ENCODE assay signal across 21 cellular contexts in genomic region chr2:144132357-144132756, GRCh38.
DNase-seq lines count a peak whose midpoint lies in the region; ATAC-seq, FAIRE-seq and TF ChIP-seq lines count a peak whose summit lies in the region.
"Had no signal": no experiment of that assay in that cellular context is flagged by ENCODE, and none has a peak within 500 bp of the region (broad histone marks: within the 10 kb centered on the region; RNA-seq: fewer than 3 reads in every experiment).

No MANE protein-coding gene starts in this region.

- no peak for TF ChIP-seq EP300 in HepG2 (IDR thresholded peaks at IDR 0.05; ENCODE audit: low read depth in 2 of 2, low read length in 2 of 2)
- TF ChIP-seq EP300 in HepG2 (CRISPR knock-in tag; IDR thresholded peaks at IDR 0.05; ENCODE audit: borderline replicate concordance): no peak

- TF ChIP-seq POLR2A in HepG2 (IDR thresholded peaks at IDR 0.05; ENCODE audit: insufficient read depth in 1 of 2, low read depth in 2 of 2, low read length in 2 of 2) (no peak), right lobe of liver (IDR thresholded peaks at IDR 0.05) (no peak), adrenal gland (IDR thresholded peaks at IDR 0.05) (no peak)

- H3K36me3 Mint-ChIP-seq in WTC11: no peaks in the 10 kb centered on the region
- H3K36me3 Mint-ChIP-seq in CD8-positive, alpha-beta memory T cell: peaks cover 4 to 16% (median 15%) of the 10 kb centered on the region in 3 donors

- intact Hi-C loops in HepG2 (cut with micrococcal nuclease; ENCODE audit: unreplicated experiment): no loop called here
- intact Hi-C loops in right lobe of liver (cut with DNase I): no loop called here
- intact Hi-C loops in adrenal gland (cut with DNase I): no loop called here

- ATAC-seq in HepG2 (no peak), right lobe of liver (no peak), WTC11 (no peak), HG02678 (IDR thresholded peaks at IDR 0.05; ENCODE audit: unreplicated experiment) (no peak)
- ATAC-seq: activated T-helper 17 cell treated with anti-CD3 and anti-CD28 coated beads, Interleukin-2, amount 50 U/mL, for 72 hours had no signal

- in situ Hi-C loops in HepG2 (cut with HindIII; ENCODE audit: extremely low pct_ligation_motif_present, low pct_unique_long_range_greater_than_20kb): no loop called here

- no peaks in the 10 kb centered on the region for H3K79me2 ChIP-seq in HepG2 (ENCODE audit: insufficient read depth, low read length)

- H3K27ac ChIP-seq in HepG2 (ENCODE audit: extremely low read length, insufficient read depth, low read length): no peak overlapping the region
- H3K27ac ChIP-seq in right lobe of liver: no peak overlapping the region
- H3K27ac ChIP-seq in adrenal gland: no peak overlapping the region
- H3K27ac ChIP-seq in CD8-positive, alpha-beta memory T cell (ENCODE audit: low read depth, low read length): no peak overlapping the region
- H3K27ac ChIP-seq: dorsolateral prefrontal cortex, spleen, testis had no signal

- DNase-seq in HepG2 (ENCODE audit: low spot score) (no peak), right lobe of liver (no peak), WTC11 (ENCODE audit: low spot score) (no peak), fibroblast of pulmonary artery (ENCODE audit: low read depth) (peak; percentile 27), adrenal gland (no peak), middle frontal gyrus (ENCODE audit: extremely low spot score, low spot score) (no peak)
- no peak for DNase-seq in CD8-positive, alpha-beta memory T cell
- DNase-seq: activated CD4-positive, CD25-positive, alpha-beta regulatory T cell treated with anti-CD3 and anti-CD28 coated beads, Interleukin-2, amount 50 U/mL, for 72 hours; activated naive CD8-positive, alpha-beta T cell treated with anti-CD3 and anti-CD28 coated beads, Interleukin-2, amount 10 ng/mL, durations not matched to agents 7 days and 5 days; DMS153; dorsolateral prefrontal cortex; KBM-7; kidney glomerular epithelial cell; NCI-H1105; spleen; testis had no signal

- H3K27me3 ChIP-seq in HepG2 (ENCODE audit: control insufficient read depth in 1 of 2, insufficient read depth in 2 of 2, low read length in 2 of 2): no peaks in the 10 kb centered on the region
- H3K27me3 ChIP-seq in right lobe of liver: no peaks in the 10 kb centered on the region
- no peaks in the 10 kb centered on the region for H3K27me3 ChIP-seq in adrenal gland
- H3K27me3 ChIP-seq in CD8-positive, alpha-beta memory T cell (ENCODE audit: insufficient read depth, low read length, poor library complexity, severe bottlenecking): no peaks in the 10 kb centered on the region
- H3K27me3 ChIP-seq: dorsolateral prefrontal cortex, spleen, testis had no signal

- H3K4me1 ChIP-seq in HepG2 (ENCODE audit: insufficient read depth, low read length): peaks cover under 1% of the 10 kb centered on the region
- H3K4me1 ChIP-seq in right lobe of liver: no peaks in the 10 kb centered on the region
- H3K4me1 ChIP-seq in adrenal gland (replicated peaks in 1 of 2): peaks cover 0 to under 1% of the 10 kb centered on the region in 2 donors
- no peaks in the 10 kb centered on the region for H3K4me1 ChIP-seq in CD8-positive, alpha-beta memory T cell (ENCODE audit: insufficient read depth, low read length)
- H3K4me1 ChIP-seq: testis had no signal

- peaks cover 12% of the 10 kb centered on the region for H3K4me1 Mint-ChIP-seq in WTC11
- no peaks in the 10 kb centered on the region for H3K4me1 Mint-ChIP-seq in CD8-positive, alpha-beta memory T cell
- H3K4me1 Mint-ChIP-seq: activated naive CD8-positive, alpha-beta T cell treated with anti-CD3 and anti-CD28 coated beads, Interleukin-2, amount 10 ng/mL, durations not matched to agents 7 days and 5 days; memory B cell; nephron had no signal

- no peak overlapping the region for H3K27ac Mint-ChIP-seq in WTC11
- no peak overlapping the region for H3K27ac Mint-ChIP-seq in CD8-positive, alpha-beta memory T cell
- H3K27ac Mint-ChIP-seq: activated naive CD8-positive, alpha-beta T cell treated with anti-CD3 and anti-CD28 coated beads, Interleukin-2, amount 10 ng/mL, durations not matched to agents 7 days and 5 days; activated T-helper 17 cell treated with anti-CD3 and anti-CD28 coated beads, Interleukin-2, amount 50 U/mL, for 72 hours; memory B cell; nephron had no signal

- no peak for TF ChIP-seq RAD21 in HepG2 (CRISPR knock-in tag; IDR thresholded peaks at IDR 0.05)

- TF ChIP-seq CTCF in HepG2 (CRISPR knock-in tag; IDR thresholded peaks at IDR 0.05): no peak
- no peak for TF ChIP-seq CTCF in right lobe of liver (IDR thresholded peaks at IDR 0.05)
- no peak for TF ChIP-seq CTCF in WTC11 (IDR thresholded peaks at IDR 0.05)
- no peak for TF ChIP-seq CTCF in fibroblast of pulmonary artery (IDR thresholded peaks at IDR 0.05; ENCODE audit: low read length, missing control alignments)
- no peak for TF ChIP-seq CTCF in adrenal gland (IDR thresholded peaks at IDR 0.05)

- peaks cover 17% of the 10 kb centered on the region for H3K27me3 Mint-ChIP-seq in WTC11 (ENCODE audit: low read depth)
- no peaks in the 10 kb centered on the region for H3K27me3 Mint-ChIP-seq in CD8-positive, alpha-beta memory T cell
- H3K27me3 Mint-ChIP-seq: activated naive CD8-positive, alpha-beta T cell treated with anti-CD3 and anti-CD28 coated beads, Interleukin-2, amount 10 ng/mL, durations not matched to agents 7 days and 5 days; activated T-helper 17 cell treated with anti-CD3 and anti-CD28 coated beads, Interleukin-2, amount 50 U/mL, for 72 hours; memory B cell had no signal

- H3K9me3 Mint-ChIP-seq in WTC11: no peaks in the 10 kb centered on the region
- no peaks in the 10 kb centered on the region for H3K9me3 Mint-ChIP-seq in CD8-positive, alpha-beta memory T cell
- H3K9me3 Mint-ChIP-seq: activated T-helper 17 cell treated with anti-CD3 and anti-CD28 coated beads, Interleukin-2, amount 50 U/mL, for 72 hours; memory B cell; nephron had no signal

- no peak overlapping the region for H3K4me3 Mint-ChIP-seq in WTC11
- no peak overlapping the region for H3K4me3 Mint-ChIP-seq in CD8-positive, alpha-beta memory T cell
- H3K4me3 Mint-ChIP-seq: activated naive CD8-positive, alpha-beta T cell treated with anti-CD3 and anti-CD28 coated beads, Interleukin-2, amount 10 ng/mL, durations not matched to agents 7 days and 5 days; activated T-helper 17 cell treated with anti-CD3 and anti-CD28 coated beads, Interleukin-2, amount 50 U/mL, for 72 hours; memory B cell; nephron had no signal

- no peak overlapping the region for H3K4me2 ChIP-seq in HepG2 (ENCODE audit: low read depth, low read length)

- no peak overlapping the region for H2AFZ ChIP-seq in HepG2 (ENCODE audit: low read length)

- H3K9ac ChIP-seq in HepG2 (ENCODE audit: insufficient read depth, low read depth, low read length): no peak overlapping the region

- H3K9me3 ChIP-seq in HepG2 (ENCODE audit: low read length): no peaks in the 10 kb centered on the region
- no peaks in the 10 kb centered on the region for H3K9me3 ChIP-seq in right lobe of liver
- H3K9me3 ChIP-seq in adrenal gland (replicated peaks in 1 of 3): no peaks in the 10 kb centered on the region
- no peaks in the 10 kb centered on the region for H3K9me3 ChIP-seq in CD8-positive, alpha-beta memory T cell (ENCODE audit: low read length)
- H3K9me3 ChIP-seq: spleen, testis had no signal

- CTCF ChIA-PET in HepG2 (lab: Yijun Ruan, JAX; ENCODE audit: low intra/inter-chr PET ratio, low total read pairs) (no interaction called here), WTC11 (lab: Charles Lee) (interaction anchor here (0.9 kb wide), 1 partner anchor 30 kb away, joined by 3 read pairs; no protein-coding TSS in a partner anchor)
- CTCF ChIA-PET in CD8-positive, alpha-beta memory T cell (lab: Charles Lee): no interaction called here

- BruUV-seq in HepG2 (replicated peaks; lab: Mats Ljungman, UMichigan): no TSS peak

- POLR2A ChIA-PET in HepG2 (lab: Yijun Ruan, JAX): no interaction called here
- POLR2A ChIA-PET in WTC11 (lab: Charles Lee): no interaction called here
- POLR2A ChIA-PET in CD8-positive, alpha-beta memory T cell (lab: Charles Lee): no interaction called here

- no peaks in the 10 kb centered on the region for H3K36me3 ChIP-seq in HepG2 (replicated peaks in 1 of 2; ENCODE audit: control insufficient read depth in 1 of 2, insufficient read depth in 2 of 2, low read length in 2 of 2)
- H3K36me3 ChIP-seq in right lobe of liver: no peaks in the 10 kb centered on the region
- no peaks in the 10 kb centered on the region for H3K36me3 ChIP-seq in adrenal gland (replicated peaks in 1 of 2)
- no peaks in the 10 kb centered on the region for H3K36me3 ChIP-seq in CD8-positive, alpha-beta memory T cell (ENCODE audit: insufficient read depth, low read length)

- no peaks in the 10 kb centered on the region for H4K20me1 ChIP-seq in HepG2 (ENCODE audit: insufficient read depth, low read length)

- H3K4me3 ChIP-seq in HepG2 (replicated peaks in 1 of 3; ENCODE audit: insufficient read depth in 1 of 3, low read depth in 2 of 3, low read length in 3 of 3): no peak overlapping the region
- no peak overlapping the region for H3K4me3 ChIP-seq in right lobe of liver
- H3K4me3 ChIP-seq in fibroblast of pulmonary artery (replicated peaks; ENCODE audit: low read depth, low read length): no peak overlapping the region
- no peak overlapping the region for H3K4me3 ChIP-seq in adrenal gland
- no peak overlapping the region for H3K4me3 ChIP-seq in CD8-positive, alpha-beta memory T cell (ENCODE audit: low read length)
- H3K4me3 ChIP-seq: dorsolateral prefrontal cortex, spleen, testis had no signal

- FAIRE-seq in HepG2 (lab: Jason Lieb, UNC): no peak
- FAIRE-seq: GM18507 had no signal

- WGBS in HepG2 (ENCODE audit: low lambda C conversion rate): 73% methylated on average over 2 of the region's 2 CpGs
- 92% methylated on average over 2 of the region's 2 CpGs for WGBS in right lobe of liver (ENCODE audit: insufficient coverage, low coverage, low lambda C conversion rate, missing lambda C conversion rate)
- 88 to 95% (median 90%) methylated on average over 2 of the region's 2 CpGs for WGBS in adrenal gland, 4 donors

TF ChIP-seq in HepG2, 621 proteins besides CTCF, POLR2A, EP300 and RAD21 (continues in another document):
- no peak for TF ChIP-seq MLX (CRISPR knock-in tag; IDR thresholded peaks at IDR 0.05)

TF ChIP-seq in WTC11, 78 proteins besides CTCF, POLR2A, EP300 and RAD21:
- TF ChIP-seq ZNF671 (CRISPR knock-in tag; IDR thresholded peaks at IDR 0.05) (no peak), USF2 (CRISPR knock-in tag; IDR thresholded peaks at IDR 0.05) (peak; percentile 45; the same call in 1 of the 2 replicates)
